ENCODE assay signal across 1 cellular context in genomic region chr6:161254126-161254753, GRCh38.
TF ChIP-seq lines count a peak whose summit lies in the region.

No MANE protein-coding gene starts in this region.

TF ChIP-seq in HepG2, 621 proteins besides CTCF, POLR2A, EP300 and RAD21:
- TF ChIP-seq BRF2 (CRISPR knock-in tag; IDR thresholded peaks at IDR 0.05) (no peak), RNF2 (conservative IDR thresholded peaks at IDR 0.05; ENCODE audit: low read depth) (no peak), ELF1 (CRISPR knock-in tag; IDR thresholded peaks at IDR 0.05) (no peak), ZNF629 (CRISPR knock-in tag; conservative IDR thresholded peaks at IDR 0.05) (0 out of 2 replicates have a peak, but pooled peaks have one; percentile 11)
